20 cellular contexts compared by ENCODE assay signal in the genomic region with DNA sequence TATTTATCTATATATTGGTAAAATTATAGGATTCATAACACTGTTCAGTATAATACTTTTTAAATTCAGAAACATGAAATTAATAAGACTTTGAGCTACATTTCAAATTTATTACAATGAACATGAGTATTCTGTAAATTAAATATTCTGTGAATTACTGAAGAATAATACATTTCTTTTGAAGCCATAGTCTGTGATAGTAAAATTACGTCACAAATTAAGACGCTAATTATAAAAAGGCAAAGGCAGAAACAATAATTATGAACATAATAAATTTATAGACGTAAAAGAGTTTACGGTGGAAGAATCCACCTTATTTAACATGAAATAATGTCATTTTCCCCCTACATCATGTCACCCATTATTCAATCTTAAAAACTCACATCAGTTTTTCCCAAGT.
DNase-seq lines count a peak whose midpoint lies in the region; FAIRE-seq and TF ChIP-seq lines count a peak whose summit lies in the region.
"Had no signal": no experiment of that assay in that cellular context is flagged by ENCODE, and none has a peak within 500 bp of the region (broad histone marks: within the 10 kb centered on the region; RNA-seq: fewer than 3 reads in every experiment).

No MANE protein-coding gene starts in this region.

- H3K4me3 ChIP-seq in kidney (ENCODE audit: low read length in 2 of 2) (no peak overlapping the region), uterus (no peak overlapping the region)
- H3K4me3 ChIP-seq: A549; BLaER1 treated with 17β-estradiol and CSF1 and Interleukin-3, amounts not matched to agents 10 nM and 100 nM had no signal

- no peak overlapping the region for H3K27ac ChIP-seq in kidney (ENCODE audit: low read depth in 2 of 2, low read length in 2 of 2)
- no peak overlapping the region for H3K27ac ChIP-seq in uterus
- H3K27ac ChIP-seq: A549; BLaER1 treated with 17β-estradiol and CSF1 and Interleukin-3, amounts not matched to agents 10 nM and 100 nM; C4-2B had no signal

- TF ChIP-seq CTCF in kidney (IDR thresholded peaks at IDR 0.05; ENCODE audit: borderline replicate concordance, extremely low read depth, insufficient read depth) (no peak), uterus (IDR thresholded peaks at IDR 0.05) (no peak)

- TF ChIP-seq POLR2A in uterus (IDR thresholded peaks at IDR 0.05), result no peak

- intact Hi-C loops in kidney (cut with DNase I), result no loop called here
- intact Hi-C loops in uterus (cut with DNase I; ENCODE audit: low total_unique reads), result no loop called here

- H3K4me1 ChIP-seq in kidney (ENCODE audit: control insufficient read depth in 1 of 2, insufficient read depth in 1 of 2, low read depth in 1 of 2, low read length in 2 of 2), result no peaks in the 10 kb centered on the region
- H3K4me1 ChIP-seq in uterus, result no peaks in the 10 kb centered on the region
- H3K4me1 ChIP-seq: A549; BLaER1 treated with 17β-estradiol and CSF1 and Interleukin-3, amounts not matched to agents 10 nM and 100 nM; Caco-2 had no signal

- DNase-seq in kidney, result no peak
- no peak for DNase-seq in pons (ENCODE audit: low spot score)
- no peak for DNase-seq in HT-29 (ENCODE audit: low spot score)
- DNase-seq in uterus, result no peak
- DNase-seq: 8988T; AML-193; Caco-2; Calu3; CD4-positive, alpha-beta T cell; CD8-positive, alpha-beta T cell; DMS79 treated with DMSO at 0.1 percent for 48 hours; GF-D8 had no signal

- H3K9me3 ChIP-seq in kidney (ENCODE audit: control insufficient read depth in 1 of 2, low read length in 2 of 2), result no peaks in the 10 kb centered on the region
- no peaks in the 10 kb centered on the region for H3K9me3 ChIP-seq in uterus
- H3K9me3 ChIP-seq: A549; BLaER1 treated with 17β-estradiol and CSF1 and Interleukin-3, amounts not matched to agents 10 nM and 100 nM; Caco-2 had no signal

- H3K36me3 ChIP-seq in kidney (ENCODE audit: control insufficient read depth in 1 of 2, insufficient read depth in 2 of 2, low read length in 2 of 2) (no peaks in the 10 kb centered on the region), uterus (no peaks in the 10 kb centered on the region)
- H3K36me3 ChIP-seq: BLaER1 treated with 17β-estradiol and CSF1 and Interleukin-3, amounts not matched to agents 10 nM and 100 nM had no signal

- peak; percentile 29 for FAIRE-seq in A204.1 (lab: Jason Lieb, UNC)
- peak; percentile 48 for FAIRE-seq in endometrium (lab: Jason Lieb, UNC)
- peak; percentile 74 for FAIRE-seq in kidney (lab: Jason Lieb, UNC)
- FAIRE-seq: D721Med, GM12891, GM19239 had no signal

- no peaks in the 10 kb centered on the region for H3K27me3 ChIP-seq in uterus
- H3K27me3 ChIP-seq: BLaER1 treated with 17β-estradiol and CSF1 and Interleukin-3, amounts not matched to agents 10 nM and 100 nM had no signal

- H3K9ac ChIP-seq in kidney (ENCODE audit: low read length in 2 of 2), result no peak overlapping the region
- H3K9ac ChIP-seq: BLaER1 treated with 17β-estradiol and CSF1 and Interleukin-3, amounts not matched to agents 10 nM and 100 nM had no signal
